Comparison of ENCODE assay signal across 18 cellular contexts in genomic region chr22:30187094-30187493, GRCh38. TPM values are rescaled to one million over a fixed set of nuclear protein-coding genes. Genes with fewer than 3 reads are reported as not detected.
DNase-seq lines count a peak whose midpoint lies in the region; ATAC-seq, FAIRE-seq and TF ChIP-seq lines count a peak whose summit lies in the region.
"Had no signal": no experiment of that assay in that cellular context is flagged by ENCODE, and none has a peak within 500 bp of the region (broad histone marks: within the 10 kb centered on the region; RNA-seq: fewer than 3 reads in every experiment).

No MANE protein-coding gene starts in this region.

- peaks cover 5% of the 10 kb centered on the region for H3K9me3 Mint-ChIP-seq in activated CD4-positive, alpha-beta T cell treated with anti-CD3 and anti-CD28 coated beads, Interleukin-2, amount 10 ng/mL, durations not matched to agents 24 days and 14 days
- H3K9me3 Mint-ChIP-seq in activated naive CD8-positive, alpha-beta T cell treated with anti-CD3 and anti-CD28 coated beads for 36 hours, result peaks cover under 1% of the 10 kb centered on the region

- peak overlapping the region in 1 of 2 experiments; percentile 100; a peak in 4 of 6 replicates for H3K27ac ChIP-seq in A549
- H3K27ac ChIP-seq: SJSA1 had no signal

- intact Hi-C loops in activated CD4-positive, alpha-beta T cell treated with anti-CD3 and anti-CD28 coated beads, Interleukin-2, amount 10 ng/mL, durations not matched to agents 24 days and 14 days (cut with micrococcal nuclease), result no loop called here

- ATAC-seq in A549 (no peak), T-helper 17 cell (no peak), HG03571 (IDR thresholded peaks at IDR 0.05; ENCODE audit: unreplicated experiment) (no peak)

- peak overlapping the region; percentile 91 for H3K27ac Mint-ChIP-seq in activated CD4-positive, alpha-beta T cell treated with anti-CD3 and anti-CD28 coated beads, Interleukin-2, amount 10 ng/mL, durations not matched to agents 24 days and 14 days
- peak overlapping the region; percentile 69 for H3K27ac Mint-ChIP-seq in T-helper 17 cell
- peak overlapping the region; percentile 88 for H3K27ac Mint-ChIP-seq in activated naive CD8-positive, alpha-beta T cell treated with anti-CD3 and anti-CD28 coated beads for 36 hours

- H3K4me1 ChIP-seq in A549, result peaks cover 58% of the 10 kb centered on the region

- no peak overlapping the region for H3K4me3 ChIP-seq in A549
- H3K4me3 ChIP-seq: SJSA1 had no signal

- POLR2A ChIA-PET in A549 (lab: Yijun Ruan, JAX), result no interaction called here

- CTCF ChIA-PET in A549 (lab: Yijun Ruan, JAX), result no interaction called here

- H3K9me3 ChIP-seq in A549 (peaks cover 4% of the 10 kb centered on the region; the same call in 1 of the 3 replicates), T-helper 17 cell (ENCODE audit: control insufficient read depth, low read length, poor library complexity, severe bottlenecking) (no peaks in the 10 kb centered on the region)
- H3K9me3 ChIP-seq: SJSA1 had no signal

- TF ChIP-seq POLR2A in A549 (IDR thresholded peaks at IDR 0.05; ENCODE audit: low read length), result no peak

- no peak for FAIRE-seq in A549 (lab: Jason Lieb, UNC)
- FAIRE-seq: GM12891, GM18507 had no signal

- H3K4me2 ChIP-seq in A549, result no peak overlapping the region

- TF ChIP-seq EP300 in A549 (IDR thresholded peaks at IDR 0.05), result no peak

- H3K4me1 Mint-ChIP-seq in activated CD4-positive, alpha-beta T cell treated with anti-CD3 and anti-CD28 coated beads, Interleukin-2, amount 10 ng/mL, durations not matched to agents 24 days and 14 days, result peaks cover 83% of the 10 kb centered on the region
- peaks cover 51% of the 10 kb centered on the region for H3K4me1 Mint-ChIP-seq in T-helper 17 cell
- peaks cover 87% of the 10 kb centered on the region for H3K4me1 Mint-ChIP-seq in activated naive CD8-positive, alpha-beta T cell treated with anti-CD3 and anti-CD28 coated beads for 36 hours

- no peaks in the 10 kb centered on the region for H3K27me3 Mint-ChIP-seq in activated CD4-positive, alpha-beta T cell treated with anti-CD3 and anti-CD28 coated beads, Interleukin-2, amount 10 ng/mL, durations not matched to agents 24 days and 14 days
- no peaks in the 10 kb centered on the region for H3K27me3 Mint-ChIP-seq in T-helper 17 cell
- no peaks in the 10 kb centered on the region for H3K27me3 Mint-ChIP-seq in activated naive CD8-positive, alpha-beta T cell treated with anti-CD3 and anti-CD28 coated beads for 36 hours

- no peak for DNase-seq in activated CD4-positive, alpha-beta T cell treated with anti-CD3 and anti-CD28 coated beads, Interleukin-2, amount 10 ng/mL, durations not matched to agents 24 days and 14 days
- DNase-seq in activated CD4-positive, alpha-beta T cell treated with anti-CD3 and anti-CD28 coated beads for 1 hour, result no peak
- no peak for DNase-seq in A549 (ENCODE audit: low read depth in 1 of 2, low spot score in 1 of 2)
- no peak for DNase-seq in T-helper 17 cell
- DNase-seq in activated naive CD8-positive, alpha-beta T cell treated with anti-CD3 and anti-CD28 coated beads for 36 hours, result no peak
- no peak for DNase-seq in DMS153 (lab: John Stamatoyannopoulos, UW)
- DNase-seq in OCI-M2 (lab: John Stamatoyannopoulos, UW; ENCODE audit: unreplicated experiment), result no peak
- DNase-seq: 8988T, GF-D8, GOT3, KG1, NCI-H1436 treated with DMSO at 0.1 percent for 48 hours, NCI-H2171 treated with DMSO at 0.1 percent for 48 hours, OCI-M1 had no signal

- TF ChIP-seq CTCF in A549 (IDR thresholded peaks at IDR 0.05), result no peak

- no peak for TF ChIP-seq RAD21 in A549 (conservative IDR thresholded peaks at IDR 0.05 in 1 of 2, IDR thresholded peaks at IDR 0.05 in 1 of 2)

- no peak overlapping the region for H3K4me3 Mint-ChIP-seq in activated CD4-positive, alpha-beta T cell treated with anti-CD3 and anti-CD28 coated beads, Interleukin-2, amount 10 ng/mL, durations not matched to agents 24 days and 14 days
- H3K4me3 Mint-ChIP-seq in T-helper 17 cell, result no peak overlapping the region
- H3K4me3 Mint-ChIP-seq in activated naive CD8-positive, alpha-beta T cell treated with anti-CD3 and anti-CD28 coated beads for 36 hours, result no peak overlapping the region

- H3K36me3 Mint-ChIP-seq in activated CD4-positive, alpha-beta T cell treated with anti-CD3 and anti-CD28 coated beads, Interleukin-2, amount 10 ng/mL, durations not matched to agents 24 days and 14 days (ENCODE audit: low read depth), result peaks cover 1% of the 10 kb centered on the region
- peaks cover under 1% of the 10 kb centered on the region for H3K36me3 Mint-ChIP-seq in T-helper 17 cell (ENCODE audit: low read depth)
- H3K36me3 Mint-ChIP-seq in activated naive CD8-positive, alpha-beta T cell treated with anti-CD3 and anti-CD28 coated beads for 36 hours, result peaks cover 6% of the 10 kb centered on the region

TF ChIP-seq in A549, 52 proteins besides CTCF, POLR2A, EP300 and RAD21:
- TF ChIP-seq SMC3 (IDR thresholded peaks at IDR 0.05) (no peak), KDM1A (IDR thresholded peaks at IDR 0.05; ENCODE audit: low read depth) (0 out of 2 replicates have a peak, but pooled peaks have one; percentile 41)

RNA-seq across cellular contexts. Expression of gene LIF, which starts 59.5 kb away (rescaled TPM):
- 509 and 511 TPM in 2 replicates for total RNA-seq in activated CD4-positive, alpha-beta T cell treated with anti-CD3 and anti-CD28 coated beads, Interleukin-2, amount 10 ng/mL, durations not matched to agents 24 days and 14 days
- polyA plus RNA-seq in A549 (2011; rRNA removed) (54.5 and 64.7 TPM in 2 replicates), A549 (2017; fragmentation: RNase III; extraction: RNeasy Plus Mini Kit Qiagen cat#74134 plus additional on column Dnase treatment) (40.7 to 49.3 TPM (median 44.3 TPM) in 3 replicates)
- polyA plus RNA-seq in A549 (2012; cell fraction: cytosol; rRNA removed), result 53.0 and 70.6 TPM in 2 replicates
- polyA plus RNA-seq in A549 (2012; cell fraction: nucleus; rRNA removed), result 279 and 384 TPM in 2 replicates
- 62.7 and 126 TPM in 2 replicates for polyA minus RNA-seq in A549 (2011; rRNA and poly(A)+ RNA removed)
- 1 to 10 TPM; 1.8 to 5.3 TPM for total RNA-seq in T-helper 17 cell
- total RNA-seq in activated naive CD8-positive, alpha-beta T cell treated with anti-CD3 and anti-CD28 coated beads for 36 hours, result 100 to 1,000 TPM; 282 to 288 TPM

Comparison
In these comparisons a context has a peak if more than half of its experiments do, and no peak if none do; other contexts are left out.
1. RNA of gene LIF, which starts 59.5 kb away (total RNA-seq): 509 to 511 TPM in activated CD4-positive, alpha-beta T cell treated with anti-CD3 and anti-CD28 coated beads, Interleukin-2, amount 10 ng/mL, durations not matched to agents 24 days and 14 days and 282 to 288 TPM in activated naive CD8-positive, alpha-beta T cell treated with anti-CD3 and anti-CD28 coated beads for 36 hours; 1.8 to 5.3 TPM in T-helper 17 cell; every median in the first group is over 10 times any median in the second.
2. Peak in every context shown above with its lines, with median percentiles within 50 percentile points of each other: H3K27ac Mint-ChIP-seq.